1 cellular context compared by ENCODE assay signal in genomic region chr17:4945176-4945943, GRCh38.
TF ChIP-seq lines count a peak whose summit lies in the region.

No MANE protein-coding gene starts in this region.

TF ChIP-seq in HepG2, 621 proteins besides CTCF, POLR2A, EP300 and RAD21 (continues in another document):
- TF ChIP-seq AKNA (CRISPR knock-in tag; IDR thresholded peaks at IDR 0.05; ENCODE audit: borderline replicate concordance), result no peak
- no peak for TF ChIP-seq HOXA3 (CRISPR knock-in tag; IDR thresholded peaks at IDR 0.05)
- no peak for TF ChIP-seq ZSCAN29 (CRISPR knock-in tag; conservative IDR thresholded peaks at IDR 0.05)
- TF ChIP-seq HDAC2 (CRISPR knock-in tag; IDR thresholded peaks at IDR 0.05), result no peak
- no peak for TF ChIP-seq ZNF564 (CRISPR knock-in tag; IDR thresholded peaks at IDR 0.05)
- TF ChIP-seq NR2F6 (IDR thresholded peaks at IDR 0.05), result no peak
- 0 out of 2 replicates have a peak, but pooled peaks have one; percentile 15 for TF ChIP-seq NR2F6 (CRISPR knock-in tag; IDR thresholded peaks at IDR 0.05)
- TF ChIP-seq JUND (CRISPR knock-in tag; IDR thresholded peaks at IDR 0.05), result peak; percentile 73; the same call in 1 of the 2 replicates
- peak; percentile 88 for TF ChIP-seq ZNF652 (CRISPR knock-in tag; IDR thresholded peaks at IDR 0.05; ENCODE audit: borderline replicate concordance, low read depth)
- TF ChIP-seq ZNF225 (CRISPR knock-in tag; IDR thresholded peaks at IDR 0.05), result no peak
- no peak for TF ChIP-seq FOXA1 (IDR thresholded peaks at IDR 0.05)
- TF ChIP-seq FOXA1 (CRISPR knock-in tag; IDR thresholded peaks at IDR 0.05), result no peak
- no peak; the same call in 1 of the 2 replicates for TF ChIP-seq BCL3 (CRISPR knock-in tag; IDR thresholded peaks at IDR 0.05)
- 0 out of 2 replicates have a peak, but pooled peaks have one; percentile 49 for TF ChIP-seq ZC3H4 (CRISPR knock-in tag; IDR thresholded peaks at IDR 0.05; ENCODE audit: borderline replicate concordance)
- TF ChIP-seq NFKBIZ (CRISPR knock-in tag; IDR thresholded peaks at IDR 0.05), result no peak
- TF ChIP-seq MED13 (CRISPR knock-in tag; IDR thresholded peaks at IDR 0.05), result no peak
- 0 out of 2 replicates have a peak, but pooled peaks have one; percentile 4 for TF ChIP-seq CHCHD3 (CRISPR knock-in tag; IDR thresholded peaks at IDR 0.05)
- no peak for TF ChIP-seq BCLAF1 (IDR thresholded peaks at IDR 0.05)
- peak; percentile 61 for TF ChIP-seq SAP130 (CRISPR knock-in tag; IDR thresholded peaks at IDR 0.05; ENCODE audit: low read depth)
- no peak for TF ChIP-seq STAT5B (CRISPR knock-in tag; IDR thresholded peaks at IDR 0.05)
- no peak for TF ChIP-seq TCF7L2 (IDR thresholded peaks at IDR 0.05; ENCODE audit: low read depth, low read length)
- TF ChIP-seq RBM22 (optimal IDR thresholded peaks at IDR 0.05; ENCODE audit: low read length), result peak; percentile 97
- TF ChIP-seq RFXAP (CRISPR knock-in tag; IDR thresholded peaks at IDR 0.05; ENCODE audit: borderline replicate concordance), result 0 out of 2 replicates have a peak, but pooled peaks have one; percentile 33
- 0 out of 2 replicates have a peak, but pooled peaks have one; percentile 64 for TF ChIP-seq POLR2AphosphoS2 (IDR thresholded peaks at IDR 0.05; ENCODE audit: low read depth, low read length)
- no peak for TF ChIP-seq ZBTB39 (CRISPR knock-in tag; IDR thresholded peaks at IDR 0.05)
- TF ChIP-seq ZNF121 (CRISPR knock-in tag; IDR thresholded peaks at IDR 0.05), result no peak
- peak; percentile 49 for TF ChIP-seq TEAD3 (CRISPR knock-in tag; optimal IDR thresholded peaks at IDR 0.05; ENCODE audit: borderline replicate concordance)
- TF ChIP-seq MYC (CRISPR knock-in tag; IDR thresholded peaks at IDR 0.05; ENCODE audit: borderline replicate concordance), result no peak
- no peak for TF ChIP-seq ZFAT (CRISPR knock-in tag; conservative IDR thresholded peaks at IDR 0.05)
- peak; percentile 85 for TF ChIP-seq ZNF629 (CRISPR knock-in tag; conservative IDR thresholded peaks at IDR 0.05)
- TF ChIP-seq ZNF414 (CRISPR knock-in tag; IDR thresholded peaks at IDR 0.05), result no peak
- TF ChIP-seq NFYC (CRISPR knock-in tag; IDR thresholded peaks at IDR 0.05), result no peak
- TF ChIP-seq SIX4 (CRISPR knock-in tag; IDR thresholded peaks at IDR 0.05), result peak; percentile 11; the same call in 1 of the 2 replicates
- TF ChIP-seq DNMT3B (CRISPR knock-in tag; conservative IDR thresholded peaks at IDR 0.05), result 0 out of 2 replicates have a peak, but pooled peaks have one; percentile 42
- no peak for TF ChIP-seq ZNF773 (CRISPR knock-in tag; IDR thresholded peaks at IDR 0.05; ENCODE audit: borderline replicate concordance)
- no peak for TF ChIP-seq MTF1 (CRISPR knock-in tag; IDR thresholded peaks at IDR 0.05)
- TF ChIP-seq KDM3A (CRISPR knock-in tag; IDR thresholded peaks at IDR 0.05; ENCODE audit: low read depth), result no peak
- TF ChIP-seq MLX (CRISPR knock-in tag; IDR thresholded peaks at IDR 0.05), result no peak
- peak; percentile 40 for TF ChIP-seq PATZ1 (CRISPR knock-in tag; IDR thresholded peaks at IDR 0.05)
- TF ChIP-seq POLR2G (IDR thresholded peaks at IDR 0.05; ENCODE audit: low read depth, low read length), result peak; percentile 53
- no peak for TF ChIP-seq ETV5 (CRISPR knock-in tag; IDR thresholded peaks at IDR 0.05; ENCODE audit: borderline replicate concordance)
- TF ChIP-seq SALL2 (CRISPR knock-in tag; IDR thresholded peaks at IDR 0.05), result 0 out of 2 replicates have a peak, but pooled peaks have one; percentile 40
- no peak for TF ChIP-seq ZMYM4 (CRISPR knock-in tag; IDR thresholded peaks at IDR 0.05)
- TF ChIP-seq HNRNPL (IDR thresholded peaks at IDR 0.05; ENCODE audit: low read depth, low read length), result 0 out of 2 replicates have a peak, but pooled peaks have one; percentile 17
- TF ChIP-seq SSRP1 (CRISPR knock-in tag; IDR thresholded peaks at IDR 0.05), result peak; percentile 86; the same call in 1 of the 2 replicates
- no peak for TF ChIP-seq TCF12 (IDR thresholded peaks at IDR 0.05)
- TF ChIP-seq TCF12 (CRISPR knock-in tag; IDR thresholded peaks at IDR 0.05), result no peak
- peak; percentile 20; the same call in 1 of the 2 replicates for TF ChIP-seq SOX5 (CRISPR knock-in tag; IDR thresholded peaks at IDR 0.05; ENCODE audit: borderline replicate concordance)
- TF ChIP-seq POLR2AphosphoS5 (IDR thresholded peaks at IDR 0.05; ENCODE audit: low read depth, low read length), result peak; percentile 64; the same call in 1 of the 2 replicates
- TF ChIP-seq CAMTA2 (CRISPR knock-in tag; IDR thresholded peaks at IDR 0.05; ENCODE audit: borderline replicate concordance), result no peak
- no peak for TF ChIP-seq HHEX (CRISPR knock-in tag; IDR thresholded peaks at IDR 0.05)
- no peak for TF ChIP-seq CREB1 (IDR thresholded peaks at IDR 0.05)
- TF ChIP-seq CREB1 (CRISPR knock-in tag; IDR thresholded peaks at IDR 0.05), result no peak
- TF ChIP-seq ZNF772 (CRISPR knock-in tag; IDR thresholded peaks at IDR 0.05), result no peak
- TF ChIP-seq ATF4 (CRISPR knock-in tag; IDR thresholded peaks at IDR 0.05), result peak in 1 of 2 experiments; percentile 38; a peak in 1 of 4 replicates
